ENCODE assay signal across 8 cellular contexts in the genomic region with DNA sequence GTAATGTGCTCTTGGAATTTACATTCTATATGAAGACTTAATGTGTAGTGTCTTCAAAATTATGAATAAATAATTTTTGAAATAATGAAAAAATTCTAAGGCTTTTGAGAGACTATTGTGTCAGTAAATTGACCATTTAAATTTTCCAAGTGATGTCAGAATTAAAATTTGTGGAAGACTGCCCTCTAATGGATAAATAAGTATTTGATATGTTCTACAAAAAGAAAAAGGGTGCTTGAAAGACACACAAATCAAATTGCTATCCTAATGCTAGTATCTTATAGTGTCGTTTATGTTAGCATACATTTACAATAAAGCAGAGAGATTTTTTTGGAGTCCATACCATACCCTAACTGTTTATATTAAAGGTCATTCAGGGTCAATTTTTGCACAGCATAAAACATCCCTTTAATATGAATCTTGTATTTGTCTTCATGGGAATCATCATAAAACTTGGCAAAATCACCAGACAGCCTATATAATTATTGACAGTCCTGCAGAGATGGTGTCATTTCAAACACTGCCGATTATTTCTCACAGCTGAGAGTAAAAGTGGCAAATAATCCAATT.
DNase-seq lines count a peak whose midpoint lies in the region; ATAC-seq and TF ChIP-seq lines count a peak whose summit lies in the region.
"Had no signal": no experiment of that assay in that cellular context is flagged by ENCODE, and none has a peak within 500 bp of the region (broad histone marks: within the 10 kb centered on the region; RNA-seq: fewer than 3 reads in every experiment).

No MANE protein-coding gene starts in this region.

- no peak overlapping the region for H3K9ac ChIP-seq in GM23248

- H3K27ac ChIP-seq in GM23248: no peak overlapping the region
- no peak overlapping the region for H3K27ac ChIP-seq in osteoblast (ENCODE audit: low read depth, low read length)

- H3K27me3 Mint-ChIP-seq in endothelial cell (ENCODE audit: unreplicated experiment): no peaks in the 10 kb centered on the region
- H3K27me3 Mint-ChIP-seq in activated T-cell treated with anti-CD3 and anti-CD28 coated beads, Interleukin-2, amount 50 U/mL, for 24 hours: no peaks in the 10 kb centered on the region

- peak; percentile 28 for TF ChIP-seq CTCF in endothelial cell (IDR thresholded peaks at IDR 0.05; ENCODE audit: unreplicated experiment)
- TF ChIP-seq CTCF in osteoblast (IDR thresholded peaks at IDR 0.05; ENCODE audit: extremely low read depth, low read depth, low read length): peak; percentile 34

- H3K27me3 ChIP-seq in GM23248 (replicated peaks; ENCODE audit: insufficient read depth) (no peaks in the 10 kb centered on the region), osteoblast (ENCODE audit: insufficient read depth, low read length) (no peaks in the 10 kb centered on the region)

- H4K20me1 ChIP-seq in GM23248 (ENCODE audit: insufficient read depth): no peaks in the 10 kb centered on the region
- H4K20me1 ChIP-seq in osteoblast (ENCODE audit: insufficient read depth, low read length): no peaks in the 10 kb centered on the region

- H3K4me1 ChIP-seq in GM23248 (ENCODE audit: insufficient read depth) (no peaks in the 10 kb centered on the region), osteoblast (ENCODE audit: insufficient read depth, low read length) (no peaks in the 10 kb centered on the region)

- no peak for ATAC-seq in HG02884 (IDR thresholded peaks at IDR 0.05; ENCODE audit: unreplicated experiment)
- no peak for ATAC-seq in GM18498 (IDR thresholded peaks at IDR 0.05; ENCODE audit: unreplicated experiment)

- H3F3A ChIP-seq in GM23248 (ENCODE audit: insufficient read depth): no peaks in the 10 kb centered on the region

- no peak overlapping the region for H2AFZ ChIP-seq in GM23248
- no peak overlapping the region for H2AFZ ChIP-seq in osteoblast (ENCODE audit: low read length)

- no peaks in the 10 kb centered on the region for H3K9me3 Mint-ChIP-seq in endothelial cell (ENCODE audit: unreplicated experiment)
- peaks cover 19% of the 10 kb centered on the region for H3K9me3 Mint-ChIP-seq in activated T-cell treated with anti-CD3 and anti-CD28 coated beads, Interleukin-2, amount 50 U/mL, for 24 hours

- no peaks in the 10 kb centered on the region for H3K9me2 ChIP-seq in GM23248 (ENCODE audit: insufficient read depth)

- H3K9me3 ChIP-seq in GM23248 (ENCODE audit: low read depth) (peaks cover 4% of the 10 kb centered on the region), osteoblast (ENCODE audit: low read depth, low read length) (no peaks in the 10 kb centered on the region)

- no peaks in the 10 kb centered on the region for H3K79me2 ChIP-seq in GM23248 (ENCODE audit: insufficient read depth)
- H3K79me2 ChIP-seq in osteoblast (ENCODE audit: insufficient read depth, low read length): no peaks in the 10 kb centered on the region

- H3K36me3 ChIP-seq in GM23248 (ENCODE audit: low read depth) (no peaks in the 10 kb centered on the region), osteoblast (ENCODE audit: insufficient read depth, low read length) (no peaks in the 10 kb centered on the region)

- no peak overlapping the region for H3K4me3 Mint-ChIP-seq in endothelial cell (ENCODE audit: unreplicated experiment)
- H3K4me3 Mint-ChIP-seq in activated T-cell treated with anti-CD3 and anti-CD28 coated beads, Interleukin-2, amount 50 U/mL, for 24 hours: no peak overlapping the region

- peak; percentile 40 for DNase-seq in GM23248
- peak; percentile 39 for DNase-seq in NCI-H460 (ENCODE audit: extremely low read depth, low read depth)
- no peak for DNase-seq in endothelial cell (ENCODE audit: low spot score)
- no peak for DNase-seq in osteoblast (ENCODE audit: insufficient read length, low spot score, missing footprints)
- no peak for DNase-seq in activated T-cell treated with anti-CD3 and anti-CD28 coated beads, Interleukin-2, amount 50 U/mL, for 24 hours

- 0 to 3% methylated on average over 2 of the region's 2 CpGs for WGBS in GM23248 (ENCODE audit: low coverage in 1 of 2, low lambda C conversion rate in 2 of 2, missing lambda C conversion rate in 2 of 2), 2 experiments

- no peak overlapping the region for H3K4me2 ChIP-seq in GM23248 (ENCODE audit: unreplicated experiment)
- H3K4me2 ChIP-seq in osteoblast (ENCODE audit: insufficient read depth, low read length): no peak overlapping the region

- in situ Hi-C loops in GM23248 (cut with MboI): loop anchor here (25.0 kb wide), 1 partner anchor 632 kb away; no protein-coding TSS in a partner anchor

- no peaks in the 10 kb centered on the region for H3K36me3 Mint-ChIP-seq in endothelial cell (ENCODE audit: low read depth, unreplicated experiment)
- no peaks in the 10 kb centered on the region for H3K36me3 Mint-ChIP-seq in activated T-cell treated with anti-CD3 and anti-CD28 coated beads, Interleukin-2, amount 50 U/mL, for 24 hours (ENCODE audit: low read depth)

- no peaks in the 10 kb centered on the region for H3K4me1 Mint-ChIP-seq in endothelial cell (ENCODE audit: unreplicated experiment)
- H3K4me1 Mint-ChIP-seq in activated T-cell treated with anti-CD3 and anti-CD28 coated beads, Interleukin-2, amount 50 U/mL, for 24 hours (ENCODE audit: low read depth): no peaks in the 10 kb centered on the region

- no peak overlapping the region for H3K4me3 ChIP-seq in GM23248
- H3K4me3 ChIP-seq in osteoblast (ENCODE audit: insufficient read depth, low read length): no peak overlapping the region
- H3K4me3 ChIP-seq: lung had no signal

- no peak overlapping the region for H3K27ac Mint-ChIP-seq in endothelial cell (ENCODE audit: unreplicated experiment)
- no peak overlapping the region for H3K27ac Mint-ChIP-seq in activated T-cell treated with anti-CD3 and anti-CD28 coated beads, Interleukin-2, amount 50 U/mL, for 24 hours

Comparison
In these comparisons a context has a peak if more than half of its experiments do, and no peak if none do; other contexts are left out.
1. DNase-seq: peak in GM23248 (single experiment) and NCI-H460 (single experiment); none in endothelial cell (single experiment), osteoblast (single experiment) and activated T-cell treated with anti-CD3 and anti-CD28 coated beads, Interleukin-2, amount 50 U/mL, for 24 hours (single experiment).